Comparison of ENCODE assay signal across 17 cellular contexts in the genomic region with DNA sequence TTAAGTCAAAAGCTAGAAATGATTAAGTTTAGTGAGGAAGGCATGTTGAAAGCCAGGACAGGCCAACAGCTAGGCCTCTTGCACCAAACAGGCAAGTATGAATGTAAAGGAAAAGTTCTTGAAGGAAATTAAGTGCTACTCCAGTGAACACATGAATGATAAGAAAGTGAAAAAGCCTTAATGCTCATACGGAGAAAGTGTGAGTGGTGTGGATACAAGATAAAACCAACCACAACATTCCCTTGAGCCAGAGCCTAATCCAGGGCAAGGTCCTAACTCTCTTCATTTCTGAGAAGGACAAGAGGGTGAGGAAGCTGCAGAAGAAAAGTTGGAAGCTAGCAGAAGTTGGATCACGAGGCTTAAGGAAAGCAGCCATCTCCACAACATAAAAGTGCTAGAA. TPM values are rescaled to one million over a fixed set of nuclear protein-coding genes. Genes with fewer than 3 reads are reported as not detected.
DNase-seq lines count a peak whose midpoint lies in the region; ATAC-seq, FAIRE-seq and TF ChIP-seq lines count a peak whose summit lies in the region.
"Had no signal": no experiment of that assay in that cellular context is flagged by ENCODE, and none has a peak within 500 bp of the region (broad histone marks: within the 10 kb centered on the region; RNA-seq: fewer than 3 reads in every experiment).

No MANE protein-coding gene starts in this region.

- ATAC-seq in WTC11 (no peak), natural killer cell (no peak)
- ATAC-seq: HCT116 had no signal

- no peak overlapping the region for H3K23ac ChIP-seq in H1 (ENCODE audit: insufficient read length)
- no peak overlapping the region for H3K23ac ChIP-seq in mesenchymal stem cell (ENCODE audit: low read length in 2 of 2)

- CTCF ChIA-PET in HEK293 (lab: Yijun Ruan, JAX) = interaction anchor here (0.7 to 1.8 kb wide), 3 partner anchors 23 to 455 kb away, joined by 3 to 5 read pairs (median 4); no protein-coding TSS in a partner anchor
- CTCF ChIA-PET in WTC11 (lab: Charles Lee) = no interaction called here
- CTCF ChIA-PET in H1 (lab: Charles Lee; ENCODE audit: partially characterized antibody) = interaction anchor here (0.9 kb wide), 1 partner anchor 861 kb away, joined by 3 read pairs; no protein-coding TSS in a partner anchor

- H3K79me2 ChIP-seq in H1 (ENCODE audit: control insufficient read depth in 1 of 2, insufficient read depth in 2 of 2, low read length in 2 of 2) = no peaks in the 10 kb centered on the region

- peak overlapping the region; percentile 52; the same call in 1 of the 2 replicates for H3K27ac Mint-ChIP-seq in WTC11
- no peak overlapping the region for H3K27ac Mint-ChIP-seq in natural killer cell
- H3K27ac Mint-ChIP-seq: CD4-positive, CD25-positive, alpha-beta regulatory T cell had no signal

- TF ChIP-seq POLR2A in H1 (IDR thresholded peaks at IDR 0.05; ENCODE audit: control extremely low read depth in 1 of 2, low read depth in 2 of 2, low read length in 2 of 2) = no peak

- no peak for TF ChIP-seq RAD21 in H1 (IDR thresholded peaks at IDR 0.05 in 1 of 2, conservative IDR thresholded peaks at IDR 0.05 in 1 of 2; ENCODE audit: low read depth in 2 of 2, low read length in 2 of 2)

- POLR2A ChIA-PET in HEK293 (lab: Yijun Ruan, JAX) = no interaction called here
- POLR2A ChIA-PET in WTC11 (lab: Charles Lee) = no interaction called here
- POLR2A ChIA-PET in H1 (lab: Charles Lee; ENCODE audit: partially characterized antibody) = no interaction called here

- H3K36me3 Mint-ChIP-seq in WTC11 = no peaks in the 10 kb centered on the region
- H3K36me3 Mint-ChIP-seq in natural killer cell = no peaks in the 10 kb centered on the region
- H3K36me3 Mint-ChIP-seq: CD4-positive, CD25-positive, alpha-beta regulatory T cell had no signal

- no peak for FAIRE-seq in H1 (lab: Jason Lieb, UNC)
- FAIRE-seq: GM12891, H54 had no signal

- TF ChIP-seq CTCF in HEK293 (tag by site-specific recombination; IDR thresholded peaks at IDR 0.05) (no peak), WTC11 (IDR thresholded peaks at IDR 0.05) (no peak), H1 (IDR thresholded peaks at IDR 0.05; ENCODE audit: control extremely low read depth in 1 of 3, insufficient read depth in 1 of 3, low read depth in 1 of 3, low read length in 3 of 3) (no peak), natural killer cell (IDR thresholded peaks at IDR 0.05) (no peak)

- H4K91ac ChIP-seq in H1 (replicated peaks; ENCODE audit: insufficient read length, low read length) (no peak overlapping the region), mesenchymal stem cell (ENCODE audit: low read length) (no peak overlapping the region)

- H2BK5ac ChIP-seq in H1 (ENCODE audit: low read depth, low read length) = no peak overlapping the region
- no peak overlapping the region for H2BK5ac ChIP-seq in mesenchymal stem cell (ENCODE audit: low read depth, low read length, poor library complexity, severe bottlenecking)

- H2AFZ ChIP-seq in H1 (ENCODE audit: low read length) (no peak overlapping the region), mesenchymal stem cell (ENCODE audit: low read depth, low read length) (no peak overlapping the region)

- no peak overlapping the region for H4K5ac ChIP-seq in H1 (ENCODE audit: insufficient read length, low read depth, low read length)

- no peak overlapping the region for H3K18ac ChIP-seq in H1 (ENCODE audit: extremely low read depth, low read length)
- H3K18ac ChIP-seq in mesenchymal stem cell (ENCODE audit: low read depth in 1 of 2, low read length in 2 of 2) = no peak overlapping the region

- H3K4me2 ChIP-seq in H1 (ENCODE audit: insufficient read depth in 1 of 2, low read depth in 2 of 2, low read length in 2 of 2) (no peak overlapping the region), mesenchymal stem cell (ENCODE audit: low read length, poor library complexity, severe bottlenecking) (no peak overlapping the region)

- 89% methylated on average over 2 of the region's 2 CpGs; no CpG with 5 or more reads in 1 of the 2 experiments for WGBS in H1 (ENCODE audit: extremely low coverage in 1 of 2, insufficient coverage in 1 of 2, insufficient read length in 1 of 2, insufficient replicate concordance in 2 of 2, low coverage in 1 of 2, low lambda C conversion rate in 2 of 2, missing lambda C conversion rate in 1 of 2), 2 experiments
- 92% methylated on average over 1 of the region's 2 CpGs for WGBS in mesenchymal stem cell

- H3K27me3 Mint-ChIP-seq in WTC11 (ENCODE audit: low read depth) (no peaks in the 10 kb centered on the region), natural killer cell (ENCODE audit: low read depth in 2 of 2) (no peaks in the 10 kb centered on the region)
- H3K27me3 Mint-ChIP-seq: CD4-positive, CD25-positive, alpha-beta regulatory T cell had no signal

- no peak overlapping the region for H3K14ac ChIP-seq in H1 (ENCODE audit: insufficient read length)
- H3K14ac ChIP-seq in mesenchymal stem cell (ENCODE audit: low read length in 2 of 2) = no peak overlapping the region

- H3K4me1 ChIP-seq in HEK293 (ENCODE audit: control insufficient read depth, insufficient read depth, low read length) (0 out of 2 replicates have a peak, but pooled peaks cover under 1% of the 10 kb centered on the region), H1 (replicated peaks in 1 of 4; ENCODE audit: control insufficient read depth in 3 of 4, insufficient read depth in 4 of 4, low read length in 3 of 4) (no peaks in the 10 kb centered on the region), mesenchymal stem cell (ENCODE audit: control insufficient read depth, insufficient read depth, low read depth, low read length) (no peaks in the 10 kb centered on the region)

- DNase-seq in WTC11 (ENCODE audit: low spot score) = no peak
- no peak for DNase-seq in H1 (ENCODE audit: low read depth in 1 of 2, low spot score in 2 of 2)
- DNase-seq in mesenchymal stem cell = no peak
- no peak for DNase-seq in activated CD8-positive, alpha-beta memory T cell treated with anti-CD3 and anti-CD28 coated beads, Interleukin-2, amount 50 U/mL, for 48 hours
- DNase-seq in nucleus accumbens (lab: John Stamatoyannopoulos, UW) = no peak
- DNase-seq in natural killer cell = no peak
- DNase-seq in GM19238 (ENCODE audit: insufficient read length, low spot score) = no peak
- DNase-seq: ACHN; Calu3; CD4-positive, CD25-positive, alpha-beta regulatory T cell; DMS 273 treated with DMSO at 0.1 percent for 48 hours; IMR-90 had no signal

- H3K79me1 ChIP-seq in H1 (ENCODE audit: low read depth, low read length) (no peaks in the 10 kb centered on the region), mesenchymal stem cell (replicated peaks; ENCODE audit: low read length, poor library complexity, severe bottlenecking) (peaks cover 10% of the 10 kb centered on the region)

- H3K9ac ChIP-seq in H1 (replicated peaks in 1 of 4; ENCODE audit: extremely low read depth in 1 of 4, low read depth in 3 of 4, low read length in 3 of 4) (no peak overlapping the region), mesenchymal stem cell (ENCODE audit: low read length) (no peak overlapping the region)
- H3K9ac ChIP-seq: BLaER1 treated with 17β-estradiol and CSF1 and Interleukin-3, amounts not matched to agents 10 nM and 100 nM had no signal

- TF ChIP-seq EP300 in H1 (IDR thresholded peaks at IDR 0.05; ENCODE audit: borderline replicate concordance in 1 of 2, low read depth in 2 of 2, low read length in 2 of 2) = no peak

- H3K56ac ChIP-seq in H1 (replicated peaks; ENCODE audit: insufficient read length, low read depth, low read length) = no peak overlapping the region

- H3K23me2 ChIP-seq in H1 (ENCODE audit: low read depth, low read length) = no peaks in the 10 kb centered on the region

- H2BK20ac ChIP-seq in H1 (ENCODE audit: low read length) = no peak overlapping the region

- H4K8ac ChIP-seq in H1 (ENCODE audit: extremely low read depth, insufficient read depth, low read length) = no peak overlapping the region
- H4K8ac ChIP-seq in mesenchymal stem cell (ENCODE audit: low read length) = no peak overlapping the region

- no peak overlapping the region for H3K4me3 Mint-ChIP-seq in WTC11
- H3K4me3 Mint-ChIP-seq in natural killer cell = no peak overlapping the region

- H3K27me3 ChIP-seq in H1 (replicated peaks in 1 of 4; ENCODE audit: control insufficient read depth in 3 of 4, extremely low read depth in 1 of 4, insufficient read depth in 3 of 4, low read length in 3 of 4) (no peaks in the 10 kb centered on the region), mesenchymal stem cell (ENCODE audit: control insufficient read depth in 1 of 2, insufficient read depth in 1 of 2, low read length in 2 of 2) (no peaks in the 10 kb centered on the region)
- H3K27me3 ChIP-seq: BLaER1 treated with 17β-estradiol and CSF1 and Interleukin-3, amounts not matched to agents 10 nM and 100 nM had no signal

- H3K36me3 ChIP-seq in HEK293 (ENCODE audit: control insufficient read depth in 2 of 2, insufficient read depth in 1 of 2, low read length in 2 of 2) (no peaks in the 10 kb centered on the region), H1 (ENCODE audit: control insufficient read depth in 2 of 4, insufficient read depth in 4 of 4, low read length in 3 of 4) (no peaks in the 10 kb centered on the region), mesenchymal stem cell (ENCODE audit: control insufficient read depth in 1 of 2, insufficient read depth in 2 of 2, low read depth in 1 of 2, low read length in 2 of 2) (no peaks in the 10 kb centered on the region)
- H3K36me3 ChIP-seq: BLaER1 treated with 17β-estradiol and CSF1 and Interleukin-3, amounts not matched to agents 10 nM and 100 nM had no signal

- H3K4me1 Mint-ChIP-seq in WTC11 = peaks cover 18% of the 10 kb centered on the region
- H3K4me1 Mint-ChIP-seq in natural killer cell = peaks cover 9 to 12% of the 10 kb centered on the region in 2 donors

- no peak overlapping the region for H2AK5ac ChIP-seq in H1 (ENCODE audit: low read depth, low read length)
- no peak overlapping the region for H2AK5ac ChIP-seq in mesenchymal stem cell (ENCODE audit: low read length, severe bottlenecking)

- H3K9me3 Mint-ChIP-seq in WTC11 = no peaks in the 10 kb centered on the region
- no peaks in the 10 kb centered on the region for H3K9me3 Mint-ChIP-seq in natural killer cell
- H3K9me3 Mint-ChIP-seq: CD4-positive, CD25-positive, alpha-beta regulatory T cell had no signal

- H2BK120ac ChIP-seq in H1 (replicated peaks; ENCODE audit: low read depth, low read length) (no peak overlapping the region), mesenchymal stem cell (ENCODE audit: low read depth, low read length) (no peak overlapping the region)

- no peak overlapping the region for H3K4ac ChIP-seq in H1 (replicated peaks; ENCODE audit: insufficient read length, low read depth, low read length)
- H3K4ac ChIP-seq in mesenchymal stem cell (ENCODE audit: low read depth in 1 of 2, low read length in 2 of 2) = peak overlapping the region in 1 of 2 experiments; percentile 37

- H3K27ac ChIP-seq in HEK293 (ENCODE audit: extremely low read depth, low read depth, low read length) = no peak overlapping the region
- H3K27ac ChIP-seq in H1 (ENCODE audit: low read depth, low read length) = no peak overlapping the region
- no peak overlapping the region for H3K27ac ChIP-seq in mesenchymal stem cell (ENCODE audit: low read length, poor library complexity, severe bottlenecking)

- no peaks in the 10 kb centered on the region for H4K20me1 ChIP-seq in H1 (replicated peaks in 1 of 2; ENCODE audit: control insufficient read depth in 1 of 2, insufficient read depth in 2 of 2, low read length in 2 of 2)
- H4K20me1 ChIP-seq: BLaER1 treated with 17β-estradiol and CSF1 and Interleukin-3, amounts not matched to agents 10 nM and 100 nM had no signal

- 0 out of 2 replicates have a peak overlapping the region, but pooled peaks have one; percentile 11 for H2BK12ac ChIP-seq in H1 (ENCODE audit: low read depth, low read length)
- H2BK12ac ChIP-seq in mesenchymal stem cell (ENCODE audit: low read length in 2 of 2) = peak overlapping the region in 1 of 2 experiments; percentile 54

- intact Hi-C loops in natural killer cell (cut with micrococcal nuclease) = loop anchor here (5.0 kb wide), 1 partner anchor 453 kb away; no protein-coding TSS in a partner anchor

- H2BK15ac ChIP-seq in H1 (ENCODE audit: low read length) (no peak overlapping the region), mesenchymal stem cell (ENCODE audit: low read depth, poor library complexity, severe bottlenecking) (peak overlapping the region; percentile 52)

- no peaks in the 10 kb centered on the region for H3K9me3 ChIP-seq in HEK293 (ENCODE audit: control insufficient read depth, insufficient read depth, low read depth, low read length)
- no peaks in the 10 kb centered on the region for H3K9me3 ChIP-seq in H1 (ENCODE audit: insufficient read depth in 2 of 2, low read depth in 1 of 2, low read length in 1 of 2)
- H3K9me3 ChIP-seq in mesenchymal stem cell (ENCODE audit: control insufficient read depth, low read length) = no peaks in the 10 kb centered on the region

- H3K4me3 ChIP-seq in HEK293 (ENCODE audit: low read depth, low read length) (no peak overlapping the region), H1 (ENCODE audit: extremely low read depth in 1 of 4, insufficient read depth in 2 of 4, low read depth in 3 of 4, low read length in 4 of 4) (no peak overlapping the region), mesenchymal stem cell (ENCODE audit: insufficient read depth in 1 of 2, low read depth in 1 of 2, low read length in 2 of 2) (no peak overlapping the region)
- H3K4me3 ChIP-seq: BLaER1 treated with 17β-estradiol and CSF1 and Interleukin-3, amounts not matched to agents 10 nM and 100 nM had no signal

RNA-seq across cellular contexts. Expression of gene DNAJC1, which starts 53.0 kb away (rescaled TPM):
- total RNA-seq in WTC11 (2021) (12.1 to 13.2 TPM (median 13.0 TPM) in 3 replicates), natural killer cell (10 to 100 TPM; 38.4 to 63.7 (median 50.6) TPM)
- 14.8 and 15.6 TPM in 2 replicates for total RNA-seq in H1 (2021; fragmentation: NEBNext Ultra II Directional; extraction: Animal tissue kit (Norgen Biotek cat#: 25700))
- 6.8 and 8.3 TPM in 2 replicates for polyA plus RNA-seq in H1 (2011; rRNA removed)
- 10.3 TPM for polyA plus RNA-seq in H1 (2011; cell fraction: cytosol; rRNA removed)
- polyA plus RNA-seq in H1 (2011; cell fraction: nucleus; rRNA removed) = 22.7 TPM
- 10.6 to 13.4 TPM (median 12.2 TPM) in 4 replicates for polyA plus RNA-seq in H1 (2012, experiment 1 of 2)
- 4.5 TPM for polyA plus RNA-seq in H1 (2012, experiment 2 of 2)
- polyA plus RNA-seq in H1 (2013, experiment 1 of 2) = 41.8 TPM
- 42.0 TPM for polyA plus RNA-seq in H1 (2013, experiment 2 of 2)
- polyA minus RNA-seq in H1 (2011; rRNA and poly(A)+ RNA removed) = 5.1 and 7.5 TPM in 2 replicates
- polyA minus RNA-seq in H1 (2011; cell fraction: cytosol; rRNA and poly(A)+ RNA removed) = 8.6 TPM
- polyA minus RNA-seq in H1 (2011; cell fraction: nucleus; rRNA and poly(A)+ RNA removed) = 17.3 TPM
- polyA plus RNA-seq in mesenchymal stem cell (2013, experiment 1 of 2) = 75.7 TPM
- 77.3 TPM for polyA plus RNA-seq in mesenchymal stem cell (2013, experiment 2 of 2)
